Comparison of ENCODE assay signal across 8 cellular contexts in genomic region chrX:149540133-149540620, GRCh38.
A peak's percentile ranks its signal among the peaks of the same experiment; 100 is the strongest.
DNase-seq lines count a peak whose midpoint lies in the region; ATAC-seq and TF ChIP-seq lines count a peak whose summit lies in the region.

No MANE protein-coding gene starts in this region.

- H3K4me3 ChIP-seq in choroid plexus epithelial cell (ENCODE audit: low read depth, low read length): peak overlapping the region; percentile 81

- TF ChIP-seq CTCF in choroid plexus epithelial cell (conservative IDR thresholded peaks at IDR 0.05; ENCODE audit: low read depth, low read length): no peak

- peak; percentile 77 for DNase-seq in NCI-H345 treated with DMSO at 0.1 percent for 48 hours (lab: John Stamatoyannopoulos, UW; ENCODE audit: unreplicated experiment)
- DNase-seq in activated CD4-positive, alpha-beta T cell treated with anti-CD3 and anti-CD28 coated beads for 4 hours: peak; percentile 90 to 94
- peak; percentile 92 for DNase-seq in choroid plexus epithelial cell (ENCODE audit: low read depth)
- peak; percentile 95 for DNase-seq in left kidney (ENCODE audit: low read depth, low spot score)
- DNase-seq in stimulated activated CD4-positive, alpha-beta T cell treated with anti-CD3 and anti-CD28 coated beads, Interleukin-1b, Interleukin-23, amount 100 ng/mL, for 24 hours (ENCODE audit: low read depth in 4 of 4, low spot score in 1 of 4): peak; percentile 71 to 86 (median 80)
- DNase-seq in NCI-H226: no peak

- ATAC-seq in GM18498 (IDR thresholded peaks at IDR 0.05; ENCODE audit: unreplicated experiment): peak; percentile 34
- ATAC-seq in HG03064 (IDR thresholded peaks at IDR 0.05; ENCODE audit: low read depth, unreplicated experiment): peak; percentile 33
